ENCODE assay signal across 8 cellular contexts in the genomic region with DNA sequence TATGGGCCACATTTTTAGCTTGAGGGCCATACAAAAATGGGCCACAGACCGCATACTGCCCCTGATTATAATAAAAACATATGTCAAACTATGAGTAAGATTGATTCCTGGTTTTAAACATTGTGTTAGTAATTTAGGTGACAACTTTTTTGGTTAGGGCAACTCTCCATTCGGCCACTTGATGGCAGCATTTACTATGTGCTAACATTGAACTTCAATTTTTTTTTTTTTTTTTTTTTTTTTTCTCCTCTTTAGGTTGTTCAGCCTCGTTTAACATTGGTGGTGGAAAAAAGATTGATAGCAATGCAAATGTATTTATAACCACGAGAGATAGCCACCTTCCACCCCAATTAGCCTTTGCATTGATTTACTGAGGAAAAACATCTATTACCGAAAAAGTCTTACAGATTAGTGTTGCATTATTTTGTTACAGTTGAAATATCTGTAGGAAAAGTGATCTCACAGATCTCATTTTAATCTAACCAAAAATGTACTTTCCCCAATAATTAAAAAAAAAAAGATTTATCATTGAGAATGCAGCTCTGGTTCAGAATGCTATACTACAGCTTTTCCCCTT.
A peak's percentile ranks its signal among the peaks of the same experiment; 100 is the strongest.
DNase-seq lines count a peak whose midpoint lies in the region; ATAC-seq lines count a peak whose summit lies in the region.

No MANE protein-coding gene starts in this region.

- ATAC-seq in Right ventricle myocardium superior (ENCODE audit: poor library complexity) (peak; percentile 47), HG03095 (IDR thresholded peaks at IDR 0.05; ENCODE audit: unreplicated experiment) (no peak)

- H3K9me3 ChIP-seq in Karpas-422 (ENCODE audit: low read length): no peaks in the 10 kb centered on the region

- H3K9ac ChIP-seq in Karpas-422 (ENCODE audit: low read length): no peak overlapping the region

- H3K27me3 ChIP-seq in Karpas-422 (ENCODE audit: low read length): no peaks in the 10 kb centered on the region

- H3K27ac ChIP-seq in Karpas-422 (ENCODE audit: low read length): no peak overlapping the region

- H3K9me2 ChIP-seq in Karpas-422 (replicated peaks; ENCODE audit: insufficient read depth, low read length): no peaks in the 10 kb centered on the region

- peak overlapping the region; percentile 21 for H3K4me2 ChIP-seq in Karpas-422 (ENCODE audit: low read depth, low read length, poor library complexity, severe bottlenecking)

- intact Hi-C loops in Right ventricle myocardium superior (cut with DNase I): loop anchor here (10.0 kb wide), 1 partner anchor 144 kb away; no protein-coding TSS in a partner anchor
- intact Hi-C loops in cardiac septum (cut with DNase I): no loop called here

- H2AFZ ChIP-seq in Karpas-422 (ENCODE audit: low read length): no peak overlapping the region

- no peaks in the 10 kb centered on the region for H3K36me3 ChIP-seq in Karpas-422 (ENCODE audit: insufficient read depth, low read length)

- no peaks in the 10 kb centered on the region for H4K20me1 ChIP-seq in Karpas-422 (ENCODE audit: insufficient read depth, low read depth, low read length)

- no peak for DNase-seq in Right ventricle myocardium superior
- no peak for DNase-seq in cardiac septum (ENCODE audit: low spot score)
- DNase-seq in Karpas-422: peak; percentile 91
- peak; percentile 66 for DNase-seq in RKO (ENCODE audit: low spot score)
- peak; percentile 63 for DNase-seq in astrocyte of the hippocampus (ENCODE audit: low read depth, low spot score)
- DNase-seq in iPS-NIHi7 (ENCODE audit: extremely low spot score): peak; percentile 44
- DNase-seq in stimulated activated CD4-positive, alpha-beta T cell treated with anti-CD3 and anti-CD28 coated beads, Interleukin-15, amount 100 ng/mL, for 48 hours (ENCODE audit: low read depth in 2 of 2): peak; percentile 10 to 40

- H3K4me3 ChIP-seq in Karpas-422 (ENCODE audit: low read length): no peak overlapping the region

- H3K79me2 ChIP-seq in Karpas-422 (ENCODE audit: low read length): no peaks in the 10 kb centered on the region

- peaks cover 6% of the 10 kb centered on the region for H3K4me1 ChIP-seq in Karpas-422 (ENCODE audit: low read length)

Comparison
In these comparisons a context has a peak if more than half of its experiments do, and no peak if none do; other contexts are left out.
1. DNase-seq: peak in Karpas-422 (single experiment), RKO (single experiment), astrocyte of the hippocampus (single experiment), iPS-NIHi7 (single experiment) and stimulated activated CD4-positive, alpha-beta T cell treated with anti-CD3 and anti-CD28 coated beads, Interleukin-15, amount 100 ng/mL, for 48 hours (2 of 2); none in Right ventricle myocardium superior (single experiment) and cardiac septum (single experiment).